In genomic region chr5:115842089-115842881, GRCh38 we compare ENCODE assay signal across 8 cellular contexts. TPM values are rescaled to one million over a fixed set of nuclear protein-coding genes. Genes with fewer than 3 reads are reported as not detected.
DNase-seq lines count a peak whose midpoint lies in the region; ATAC-seq and TF ChIP-seq lines count a peak whose summit lies in the region.

No MANE protein-coding gene starts in this region.

- intact Hi-C loops in OCI-LY7 (cut with micrococcal nuclease; ENCODE audit: unreplicated experiment) (loop anchor here (5.0 kb wide), 2 partner anchors 195 to 545 kb away; partner anchors contain the start of gene CCDC112), sigmoid colon (cut with DNase I) (loop anchor here (5.0 to 10.0 kb wide), 3 partner anchors 240 to 547 kb away; partner anchors contain the start of genes CCDC112 and FEM1C)

- in situ Hi-C loops in astrocyte of the spinal cord (cut with HindIII; ENCODE audit: low sequenced_read_pairs), result no loop called here

- peaks cover 34% of the 10 kb centered on the region for H4K20me1 ChIP-seq in OCI-LY7 (ENCODE audit: insufficient read depth, low read length)

- 0% methylated on average over 67 of the region's 67 CpGs for WGBS in sigmoid colon, 2 donors

- ATAC-seq in GM19455 (IDR thresholded peaks at IDR 0.05; ENCODE audit: unreplicated experiment), result peak; percentile 38
- ATAC-seq in HG03442 (IDR thresholded peaks at IDR 0.05; ENCODE audit: unreplicated experiment), result peak; percentile 28

- DNase-seq in EH (ENCODE audit: low read depth), result peak; percentile 75
- peak; percentile 61 for DNase-seq in OCI-LY7 (ENCODE audit: low spot score)
- peak; percentile 20 for DNase-seq in astrocyte of the spinal cord (ENCODE audit: low read depth, low spot score)
- DNase-seq in sigmoid colon, result no peak
- DNase-seq in SK-N-DZ (ENCODE audit: low spot score), result no peak

- CTCF ChIA-PET in OCI-LY7 (lab: Charles Lee; ENCODE audit: unreplicated experiment), result no interaction called here

- peak overlapping the region; percentile 50 for H2AFZ ChIP-seq in OCI-LY7 (ENCODE audit: low read length)

- TF ChIP-seq EP300 in sigmoid colon (IDR thresholded peaks at IDR 0.05), result no peak

- POLR2A ChIA-PET in OCI-LY7 (lab: Charles Lee), result interaction anchor here (0.6 to 1.5 kb wide), 8 partner anchors 10 to 219 kb away, joined by 3 to 5 read pairs (median 3); no protein-coding TSS in a partner anchor

- BruUV-seq in OCI-LY7 (replicated peaks; lab: Mats Ljungman, UMichigan), result no TSS peak

- H3K4me3 ChIP-seq in OCI-LY7 (ENCODE audit: low read depth, low read length, poor library complexity, severe bottlenecking) (peak overlapping the region; percentile 90), astrocyte of the spinal cord (ENCODE audit: low read depth, low read length) (peak overlapping the region; percentile 82), iPS-11a (ENCODE audit: low read depth, low read length) (peak overlapping the region; percentile 88), sigmoid colon (peak overlapping the region; percentile 87 to 98 (median 94))

- TF ChIP-seq POLR2A in sigmoid colon (IDR thresholded peaks at IDR 0.05), result peak; percentile 12 to 42

- H3K36me3 ChIP-seq in OCI-LY7 (ENCODE audit: insufficient read depth, low read length) (peaks cover 13% of the 10 kb centered on the region), sigmoid colon (peaks cover 0 to 3% (median 2%) of the 10 kb centered on the region in 4 donors)

- peak overlapping the region; percentile 81 for H3K4me2 ChIP-seq in OCI-LY7 (ENCODE audit: low read length)

- no peaks in the 10 kb centered on the region for H3K9me3 ChIP-seq in OCI-LY7 (ENCODE audit: low read length)
- no peaks in the 10 kb centered on the region for H3K9me3 ChIP-seq in sigmoid colon

- H3K79me2 ChIP-seq in OCI-LY7 (ENCODE audit: insufficient read depth, low read depth, low read length), result peaks cover 90% of the 10 kb centered on the region

- peaks cover 57% of the 10 kb centered on the region for H3K4me1 ChIP-seq in OCI-LY7 (ENCODE audit: insufficient read depth, low read length, poor library complexity, severe bottlenecking)
- H3K4me1 ChIP-seq in sigmoid colon, result peaks cover 0 to 59% (median 49%) of the 10 kb centered on the region in 4 donors

- H3K27ac ChIP-seq in OCI-LY7 (ENCODE audit: low read depth, low read length, poor library complexity, severe bottlenecking) (peak overlapping the region; percentile 80), sigmoid colon (peak overlapping the region; percentile 95 to 99 (median 96))

- TF ChIP-seq CTCF in OCI-LY7 (conservative IDR thresholded peaks at IDR 0.05; ENCODE audit: low read length), result peak; percentile 35; the same call in 1 of the 2 replicates
- no peak for TF ChIP-seq CTCF in astrocyte of the spinal cord (IDR thresholded peaks at IDR 0.05; ENCODE audit: low read depth, low read length)
- TF ChIP-seq CTCF in sigmoid colon (IDR thresholded peaks at IDR 0.05), result no peak

- H3K27me3 ChIP-seq in sigmoid colon, result no peaks in the 10 kb centered on the region

- no peaks in the 10 kb centered on the region for H3K9me2 ChIP-seq in OCI-LY7 (ENCODE audit: insufficient read depth, low read length)

RNA-seq across cellular contexts. Expression of gene AP3S1, which starts 0.6 kb away (rescaled TPM):
- total RNA-seq in OCI-LY7 (2014; rRNA removed; shearing (Covaris generic)), result 76.0 and 111 TPM in 2 replicates
- total RNA-seq in OCI-LY7 (2022), result 89.5 and 103 TPM in 2 replicates
- total RNA-seq in sigmoid colon, result 100 to 1,000 TPM in 3 of 4 donors, 10 to 100 TPM in 1; 87.8 to 229 (median 119) TPM
- polyA plus RNA-seq in sigmoid colon, result 100 to 1,000 TPM in 2 of 3 donors, 10 to 100 TPM in 1; 59.7 to 203 (median 190) TPM
- polyA plus RNA-seq in SK-N-DZ (2014; cell fraction: cytosol; rRNA removed), result 45.2 and 458 TPM in 2 replicates
- 35.2 and 75.0 TPM in 2 replicates for polyA plus RNA-seq in SK-N-DZ (2014; cell fraction: nucleus; rRNA removed)

RNA-seq across cellular contexts. Expression of gene ATG12, which starts 0.9 kb away (rescaled TPM):
- total RNA-seq in OCI-LY7 (2014; rRNA removed; shearing (Covaris generic)), result 38.0 and 52.1 TPM in 2 replicates
- total RNA-seq in OCI-LY7 (2022) (48.3 and 57.6 TPM in 2 replicates), sigmoid colon (10 to 100 TPM; 35.3 to 82.5 (median 56.0) TPM)
- polyA plus RNA-seq in sigmoid colon, result 10 to 100 TPM; 29.5 to 46.0 (median 34.2) TPM
- 80.9 and 94.1 TPM in 2 replicates for polyA plus RNA-seq in SK-N-DZ (2014; cell fraction: cytosol; rRNA removed)
- 54.4 and 61.8 TPM in 2 replicates for polyA plus RNA-seq in SK-N-DZ (2014; cell fraction: nucleus; rRNA removed)

RNA-seq across cellular contexts. Expression of gene CDO1, which starts 25.8 kb away (rescaled TPM):
- not detected in 2 replicates for total RNA-seq in OCI-LY7 (2014; rRNA removed; shearing (Covaris generic))
- total RNA-seq in OCI-LY7 (2022) (not detected in 2 replicates), sigmoid colon (10 to 100 TPM; 16.8 to 21.4 (median 20.0) TPM)
- polyA plus RNA-seq in sigmoid colon, result 1 to 10 TPM in 2 of 3 donors, not detected in 1; 5.4 to 6.3 TPM
- polyA plus RNA-seq in SK-N-DZ (2014; cell fraction: cytosol; rRNA removed), result 16.0 and 22.5 TPM in 2 replicates
- polyA plus RNA-seq in SK-N-DZ (2014; cell fraction: nucleus; rRNA removed), result 15.3 and 22.6 TPM in 2 replicates

Comparison
In these comparisons a context has a peak if more than half of its experiments do, and no peak if none do; other contexts are left out.
1. DNase-seq: peak in EH (single experiment), OCI-LY7 (single experiment) and astrocyte of the spinal cord (single experiment); none in sigmoid colon (single experiment) and SK-N-DZ (single experiment).
2. RNA of gene CDO1, which starts 25.8 kb away (total RNA-seq): 16.8 to 21.4 TPM in sigmoid colon; not detected in OCI-LY7; every median in the first group is over 10 times any median in the second.
3. Peak in every context shown above with its lines, with median percentiles within 50 percentile points of each other: H3K4me3 ChIP-seq.